Comparison of ENCODE assay signal across 9 cellular contexts in genomic region chr9:82488702-82489578, GRCh38.
DNase-seq lines count a peak whose midpoint lies in the region; TF ChIP-seq lines count a peak whose summit lies in the region.
"Had no signal": no experiment of that assay in that cellular context is flagged by ENCODE, and none has a peak within 500 bp of the region (broad histone marks: within the 10 kb centered on the region; RNA-seq: fewer than 3 reads in every experiment).

No MANE protein-coding gene starts in this region.

- peak overlapping the region; percentile 85 for H3K27ac ChIP-seq in endodermal cell (ENCODE audit: low read depth, low read length)
- no peak overlapping the region for H3K27ac ChIP-seq in ovary
- H3K27ac ChIP-seq: C4-2B had no signal

- DNase-seq in AG04449 (ENCODE audit: low read depth, low spot score) (peak; percentile 71), NCI-H2029 treated with DMSO at 0.1 percent for 48 hours (lab: John Stamatoyannopoulos, UW) (peak; percentile 30), endodermal cell (no peak), midbrain (lab: John Stamatoyannopoulos, UW) (peak; percentile 22), OCI-M1 (lab: John Stamatoyannopoulos, UW) (no peak), NOMO-1 treated with dmso at 0.1 percent for 144 hours (lab: John Stamatoyannopoulos, UW; ENCODE audit: unreplicated experiment) (no peak), NCI-H2107 treated with DMSO at 0.1 percent for 48 hours (lab: John Stamatoyannopoulos, UW; ENCODE audit: unreplicated experiment) (no peak), ovary (no peak)

- H3K4me1 ChIP-seq in endodermal cell (ENCODE audit: control insufficient read depth, insufficient read depth, low read length): no peaks in the 10 kb centered on the region
- H3K4me1 ChIP-seq in ovary (ENCODE audit: insufficient read depth): peaks cover 2% of the 10 kb centered on the region

- POLR2A ChIA-PET in AG04449 (lab: Yijun Ruan, JAX): no interaction called here

- TF ChIP-seq EP300 in ovary (IDR thresholded peaks at IDR 0.05): no peak

- H3K4me3 ChIP-seq in AG04449 (ENCODE audit: low read depth, low read length) (no peak overlapping the region), endodermal cell (ENCODE audit: low read length) (no peak overlapping the region), ovary (no peak overlapping the region)

- 79 to 92% methylated on average over 3 to 5 of the region's 5 CpGs for WGBS in endodermal cell (ENCODE audit: insufficient coverage in 1 of 2, insufficient read length in 1 of 2), 2 experiments
- 28 to 34% (median 31%) methylated on average over 5 of the region's 5 CpGs for WGBS in ovary, 3 donors

- CTCF ChIA-PET in AG04449 (lab: Yijun Ruan, JAX): no interaction called here

- TF ChIP-seq POLR2A in ovary (IDR thresholded peaks at IDR 0.05): no peak

- no peaks in the 10 kb centered on the region for H3K36me3 Mint-ChIP-seq in endodermal cell (ENCODE audit: low read depth)

- H3K9ac ChIP-seq in endodermal cell (ENCODE audit: extremely low read depth, low read length, poor library complexity, severe bottlenecking): no peak overlapping the region

- TF ChIP-seq CTCF in AG04449 (IDR thresholded peaks at IDR 0.05; ENCODE audit: insufficient read depth, low read length, missing control alignments) (no peak), endodermal cell (conservative IDR thresholded peaks at IDR 0.05) (no peak), ovary (IDR thresholded peaks at IDR 0.05) (no peak)

- H3K9me3 ChIP-seq in endodermal cell (ENCODE audit: control insufficient read depth, low read length): no peaks in the 10 kb centered on the region
- H3K9me3 ChIP-seq in ovary: no peaks in the 10 kb centered on the region

- peaks cover 11% of the 10 kb centered on the region for H3K4me1 Mint-ChIP-seq in endodermal cell

- H3K27me3 ChIP-seq in endodermal cell (ENCODE audit: control insufficient read depth, insufficient read depth, low read length, poor library complexity, severe bottlenecking) (no peaks in the 10 kb centered on the region), ovary (no peaks in the 10 kb centered on the region)

- H3K9me3 Mint-ChIP-seq in endodermal cell: no peaks in the 10 kb centered on the region

- H3K36me3 ChIP-seq in endodermal cell (ENCODE audit: control insufficient read depth, insufficient read depth, low read length) (no peaks in the 10 kb centered on the region), ovary (no peaks in the 10 kb centered on the region)

- H3K27me3 Mint-ChIP-seq in endodermal cell (ENCODE audit: insufficient read depth): peaks cover 9% of the 10 kb centered on the region

- H3K4me3 Mint-ChIP-seq in endodermal cell: no peak overlapping the region

- no peak overlapping the region for H3K27ac Mint-ChIP-seq in endodermal cell

- intact Hi-C loops in ovary (cut with DNase I): no loop called here

Comparison
In these comparisons a context has a peak if more than half of its experiments do, and no peak if none do; other contexts are left out.
1. DNase-seq: peak in AG04449 (single experiment), NCI-H2029 treated with DMSO at 0.1 percent for 48 hours (single experiment) and midbrain (single experiment); none in endodermal cell (single experiment), OCI-M1 (single experiment), NOMO-1 treated with dmso at 0.1 percent for 144 hours (single experiment), NCI-H2107 treated with DMSO at 0.1 percent for 48 hours (single experiment) and ovary (0 of 5).